In genomic region chr17:65185060-65185459, GRCh38 we compare ENCODE assay signal across 28 cellular contexts. TPM values are rescaled to one million over a fixed set of nuclear protein-coding genes. Genes with fewer than 3 reads are reported as not detected.
DNase-seq lines count a peak whose midpoint lies in the region; ATAC-seq, FAIRE-seq and TF ChIP-seq lines count a peak whose summit lies in the region.
"Had no signal": no experiment of that assay in that cellular context is flagged by ENCODE, and none has a peak within 500 bp of the region (broad histone marks: within the 10 kb centered on the region; RNA-seq: fewer than 3 reads in every experiment).

No MANE protein-coding gene starts in this region.

- H3K9me3 Mint-ChIP-seq in GM23338 (no peaks in the 10 kb centered on the region; the same call in 2 of the 3 replicates), mesothelial cell of epicardium (no peaks in the 10 kb centered on the region)
- H3K9me3 Mint-ChIP-seq: activated naive CD8-positive, alpha-beta T cell treated with anti-CD3 and anti-CD28 coated beads, Interleukin-2, amount 10 ng/mL, durations not matched to agents 7 days and 5 days; CD4-positive, alpha-beta memory T cell; naive B cell; T-cell had no signal

- WGBS in GM12878 (ENCODE audit: insufficient coverage, insufficient replicate concordance, low lambda C conversion rate, missing lambda C conversion rate), result 52% methylated on average over 4 of the region's 4 CpGs

- H3K4me3 ChIP-seq in BE2C (ENCODE audit: low read depth, low read length) (peak overlapping the region; percentile 35), GM23338 (no peak overlapping the region), GM12878 (no peak overlapping the region)
- H3K4me3 ChIP-seq: PC-9, testis, vagina had no signal

- H3K27me3 ChIP-seq in BE2C, result no peaks in the 10 kb centered on the region
- H3K27me3 ChIP-seq in GM23338 (ENCODE audit: insufficient read depth), result no peaks in the 10 kb centered on the region
- H3K27me3 ChIP-seq in GM12878 (replicated peaks in 1 of 2; ENCODE audit: control insufficient read depth in 2 of 2, insufficient read depth in 2 of 2, low read length in 1 of 2), result no peaks in the 10 kb centered on the region
- H3K27me3 ChIP-seq: testis, vagina had no signal

- BruUV-seq in GM12878 (replicated peaks; lab: Mats Ljungman, UMichigan), result no TSS peak

- H3K36me3 ChIP-seq in BE2C (no peaks in the 10 kb centered on the region), GM23338 (ENCODE audit: insufficient read depth) (no peaks in the 10 kb centered on the region), GM12878 (ENCODE audit: control insufficient read depth in 2 of 2, insufficient read depth in 2 of 2, low read length in 1 of 2) (no peaks in the 10 kb centered on the region)
- H3K36me3 ChIP-seq: vagina had no signal

- peaks cover 6% of the 10 kb centered on the region; the same call in 1 of the 2 replicates for H3K9me2 ChIP-seq in GM23338 (ENCODE audit: insufficient read depth)

- TF ChIP-seq CTCF in BE2C (IDR thresholded peaks at IDR 0.05; ENCODE audit: low read depth, low read length) (no peak), GM23338 (conservative IDR thresholded peaks at IDR 0.05; ENCODE audit: low read depth in 2 of 2) (no peak), GM12878 (IDR thresholded peaks at IDR 0.05 in 2 of 3, conservative IDR thresholded peaks at IDR 0.05 in 1 of 3; ENCODE audit: control insufficient read depth in 2 of 3, extremely low read depth in 1 of 3, insufficient read depth in 1 of 3, low read depth in 3 of 3, low read length in 3 of 3) (no peak), mesothelial cell of epicardium (IDR thresholded peaks at IDR 0.05; ENCODE audit: unreplicated experiment) (no peak)

- POLR2A ChIA-PET in GM12878 (lab: Charles Lee), result no interaction called here

- H2AFZ ChIP-seq in GM23338 (no peak overlapping the region), GM12878 (ENCODE audit: control insufficient read depth, low read depth, low read length) (no peak overlapping the region)
- H2AFZ ChIP-seq: PC-9 had no signal

- H3K4me2 ChIP-seq in GM23338 (peak overlapping the region; percentile 6; the same call in 1 of the 2 replicates), GM12878 (ENCODE audit: control insufficient read depth, insufficient read depth) (no peak overlapping the region)

- peak overlapping the region; percentile 95 for H3K27ac ChIP-seq in GM23338 (ENCODE audit: low read depth)
- H3K27ac ChIP-seq in GM12878 (ENCODE audit: control insufficient read depth, insufficient read depth), result no peak overlapping the region
- H3K27ac ChIP-seq: epithelial cell of prostate, testis, vagina had no signal

- peaks cover 12% of the 10 kb centered on the region for H3K4me1 ChIP-seq in BE2C
- H3K4me1 ChIP-seq in GM23338 (ENCODE audit: insufficient read depth), result peaks cover 27% of the 10 kb centered on the region
- peaks cover 29% of the 10 kb centered on the region for H3K4me1 ChIP-seq in GM12878 (ENCODE audit: control insufficient read depth, insufficient read depth, low read length)
- H3K4me1 ChIP-seq: vagina had no signal

- CTCF ChIA-PET in GM12878 (lab: Yijun Ruan, JAX), result interaction anchor here (1.1 to 2.4 kb wide), 3 partner anchors 9 to 30 kb away, joined by 3 to 11 read pairs (median 4); no protein-coding TSS in a partner anchor

- peak; percentile 65 for DNase-seq in BE2C
- no peak for DNase-seq in GM23338 (ENCODE audit: low spot score)
- no peak for DNase-seq in GM12878 (ENCODE audit: low read depth, low spot score)
- DNase-seq in mesothelial cell of epicardium (ENCODE audit: low spot score in 2 of 2, unreplicated experiment in 2 of 2), result no peak
- no peak for DNase-seq in sciatic nerve (ENCODE audit: low spot score)
- DNase-seq in NCI-H2227 (lab: John Stamatoyannopoulos, UW; ENCODE audit: unreplicated experiment), result no peak
- DNase-seq: activated CD8-positive, alpha-beta memory T cell treated with anti-CD3 and anti-CD28 coated beads, Interleukin-2, amount 50 U/mL, for 48 hours; activated effector memory CD4-positive, alpha-beta T cell treated with anti-CD3 and anti-CD28 coated beads, Interleukin-2, amount 50 U/mL, for 16 hours; activated naive CD8-positive, alpha-beta T cell treated with anti-CD3 and anti-CD28 coated beads, Interleukin-2, amount 10 ng/mL, durations not matched to agents 7 days and 5 days; CD4-positive, alpha-beta memory T cell; DMS79; GF-D8; GOT3; head of caudate nucleus; KG1; naive B cell; NCI-H1436; NCI-H510A treated with DMSO at 0.1 percent for 48 hours; PC-9; SHP77; stimulated activated CD4-positive, alpha-beta T cell treated with anti-CD3 and anti-CD28 coated beads, Interleukin-2, amount 100 ng/mL, for 48 hours; stimulated activated naive CD4-positive, alpha-beta T cell; T-cell; testis had no signal

- SMC1A ChIA-PET in GM12878 (lab: Charles Lee; ENCODE audit: uncharacterized antibody, unreplicated experiment), result no interaction called here

- intact Hi-C loops in GM12878 (cut with micrococcal nuclease; ENCODE audit: unreplicated experiment) (no loop called here), sciatic nerve (cut with DNase I) (no loop called here)

- H3F3A ChIP-seq in GM23338 (replicated peaks; ENCODE audit: low read depth), result no peaks in the 10 kb centered on the region

- H3K36me3 Mint-ChIP-seq in GM23338 (ENCODE audit: low read depth) (no peaks in the 10 kb centered on the region; the same call in 2 of the 3 replicates), mesothelial cell of epicardium (no peaks in the 10 kb centered on the region)
- H3K36me3 Mint-ChIP-seq: activated naive CD8-positive, alpha-beta T cell treated with anti-CD3 and anti-CD28 coated beads, Interleukin-2, amount 10 ng/mL, durations not matched to agents 7 days and 5 days; CD4-positive, alpha-beta memory T cell; naive B cell; T-cell had no signal

- no peak for TF ChIP-seq EP300 in GM12878 (IDR thresholded peaks at IDR 0.05; ENCODE audit: borderline replicate concordance in 1 of 2, control insufficient read depth in 1 of 2, low read depth in 2 of 2, low read length in 2 of 2)

- in situ Hi-C loops in GM12878 (cut with MboI), result no loop called here

- no peak overlapping the region; the same call in 2 of the 3 replicates for H3K4me3 Mint-ChIP-seq in GM23338
- H3K4me3 Mint-ChIP-seq in mesothelial cell of epicardium, result no peak overlapping the region
- H3K4me3 Mint-ChIP-seq: activated naive CD8-positive, alpha-beta T cell treated with anti-CD3 and anti-CD28 coated beads, Interleukin-2, amount 10 ng/mL, durations not matched to agents 7 days and 5 days; T-cell had no signal

- H3K27me3 Mint-ChIP-seq in GM23338 (ENCODE audit: insufficient read depth, low read depth, poor library complexity), result peaks cover 4% of the 10 kb centered on the region
- H3K27me3 Mint-ChIP-seq in mesothelial cell of epicardium (ENCODE audit: low read depth), result no peaks in the 10 kb centered on the region
- H3K27me3 Mint-ChIP-seq: CD4-positive, alpha-beta memory T cell had no signal

- TF ChIP-seq RAD21 in GM12878 (IDR thresholded peaks at IDR 0.05; ENCODE audit: insufficient read depth, low read depth, low read length), result no peak

- H3K27ac Mint-ChIP-seq in GM23338 (peak overlapping the region; percentile 97), mesothelial cell of epicardium (peak overlapping the region; percentile 87)
- H3K27ac Mint-ChIP-seq: activated naive CD8-positive, alpha-beta T cell treated with anti-CD3 and anti-CD28 coated beads, Interleukin-2, amount 10 ng/mL, durations not matched to agents 7 days and 5 days had no signal

- peaks cover 40% of the 10 kb centered on the region for H3K4me1 Mint-ChIP-seq in GM23338
- peaks cover 22% of the 10 kb centered on the region for H3K4me1 Mint-ChIP-seq in mesothelial cell of epicardium
- H3K4me1 Mint-ChIP-seq: naive B cell had no signal

- RAD21 ChIA-PET in GM12878 (lab: Charles Lee; ENCODE audit: unreplicated experiment), result no interaction called here

- H3K79me2 ChIP-seq in GM23338 (replicated peaks; ENCODE audit: insufficient read depth) (no peaks in the 10 kb centered on the region), GM12878 (ENCODE audit: control insufficient read depth, insufficient read depth, low read length) (no peaks in the 10 kb centered on the region)

- FAIRE-seq in GM12878 (lab: Jason Lieb, UNC), result peak; percentile 13
- FAIRE-seq: GM18507 had no signal

- ATAC-seq in GM23338 (no peak), GM12878 (no peak), sciatic nerve (no peak), GM21515 (IDR thresholded peaks at IDR 0.05; ENCODE audit: unreplicated experiment) (no peak)
- ATAC-seq: T-cell had no signal

- no peaks in the 10 kb centered on the region for H4K20me1 ChIP-seq in GM23338 (replicated peaks; ENCODE audit: insufficient read depth)
- no peaks in the 10 kb centered on the region for H4K20me1 ChIP-seq in GM12878 (ENCODE audit: control insufficient read depth, insufficient read depth)

- no peak overlapping the region for H3K9ac ChIP-seq in GM12878 (ENCODE audit: control insufficient read depth, insufficient read depth, low read length)

- H3K9me3 ChIP-seq in BE2C (no peaks in the 10 kb centered on the region), GM12878 (replicated peaks; ENCODE audit: control insufficient read depth, insufficient read depth, low read length) (no peaks in the 10 kb centered on the region)
- H3K9me3 ChIP-seq: testis, vagina had no signal

- no peak for TF ChIP-seq POLR2A in GM12878 (IDR thresholded peaks at IDR 0.05; ENCODE audit: low read depth, low read length)

TF ChIP-seq in GM12878, 131 proteins besides CTCF, POLR2A, EP300 and RAD21 (continues in another document):
- TF ChIP-seq EZH2 (IDR thresholded peaks at IDR 0.05; ENCODE audit: borderline replicate concordance, control insufficient read depth, low read depth, low read length), result no peak

RNA-seq across cellular contexts. Expression of gene RGS9, which starts 47.9 kb away (rescaled TPM):
- 16.9 TPM for polyA plus RNA-seq in BE2C (2012; ENCODE audit: insufficient read depth, insufficient read length, low read depth)
- total RNA-seq in GM23338 (2014; rRNA removed; shearing (Covaris generic)), result 12.8 and 19.2 TPM in 2 replicates
- 29.6 and 29.8 TPM in 2 replicates for polyA plus RNA-seq in GM23338 (2016; fragmentation: Nextera tagmentation; extraction: Ambion mirVana)
- total RNA-seq in GM12878 (2013; cell fraction: nucleolus; rRNA removed), result 15.6 and 18.2 TPM in 2 replicates
- 3.8 and 4.7 TPM in 2 replicates for total RNA-seq in GM12878 (2014; rRNA removed)
- 4.4 and 6.0 TPM in 2 replicates for total RNA-seq in GM12878 (2014; rRNA removed; fragmentation: Illumina TruSeq; extraction: Trizol)
- 5.6 and 6.2 TPM in 2 replicates for total RNA-seq in GM12878 (2021)
- polyA plus RNA-seq in GM12878 (2011; ENCODE audit: low read depth), result 1.9 TPM
- polyA plus RNA-seq in GM12878 (2011; rRNA removed), result 1.1 and 1.7 TPM in 2 replicates
- polyA plus RNA-seq in GM12878 (2011; cell fraction: cytosol; rRNA removed), result 0.46 and 0.57 TPM in 2 replicates
- polyA plus RNA-seq in GM12878 (2011; cell fraction: nucleus; rRNA removed), result 0.22 and 0.66 TPM in 2 replicates
- 5.6 and 6.8 TPM in 2 replicates for polyA plus RNA-seq in GM12878 (2012)
- polyA plus RNA-seq in GM12878 (2014; fragmentation: Illumina TruSeq; extraction: Trizol), result 5.3 and 5.5 TPM in 2 replicates
- polyA plus RNA-seq in GM12878 (2014; fragmentation: Nextera tagmentation; extraction: Ambion mirVana), result 1 to 10 TPM; 3.0 to 4.1 TPM
- polyA plus RNA-seq in GM12878 (2014; rRNA removed), result 6.3 and 7.7 TPM in 2 replicates
- polyA plus RNA-seq in GM12878 (2016; fragmentation: Nextera tagmentation; extraction: Ambion mirVana), result 10 to 100 TPM in 1 of 2 experiments, 1 to 10 TPM in 1; 9.1 to 10.6 TPM
- polyA minus RNA-seq in GM12878 (2011; rRNA and poly(A)+ RNA removed), result 0.29 and 0.46 TPM in 2 replicates
- not detected in 2 replicates for polyA minus RNA-seq in GM12878 (2011; cell fraction: cytosol; rRNA and poly(A)+ RNA removed)
- 0.19 and 0.36 TPM in 2 replicates for polyA minus RNA-seq in GM12878 (2011; cell fraction: nucleus; rRNA and poly(A)+ RNA removed)
- 8.9 to 10.7 TPM (median 9.9 TPM) in 3 replicates for total RNA-seq in mesothelial cell of epicardium
- total RNA-seq in sciatic nerve, result 21.0 TPM
